ENCODE assay signal across 13 cellular contexts in genomic region chrX:135657946-135658641, GRCh38. TPM values are rescaled to one million over a fixed set of nuclear protein-coding genes. Genes with fewer than 3 reads are reported as not detected.
A peak's percentile ranks its signal among the peaks of the same experiment; 100 is the strongest.
DNase-seq lines count a peak whose midpoint lies in the region; ATAC-seq and TF ChIP-seq lines count a peak whose summit lies in the region.
"Not testable (repeated sequence)": the region's sequence is repeated elsewhere in the genome, so short reads cannot be mapped to it uniquely, and the experiment has no call there.
"Had no signal": no experiment of that assay in that cellular context is flagged by ENCODE, and none has a peak within 500 bp of the region (broad histone marks: within the 10 kb centered on the region; RNA-seq: fewer than 3 reads in every experiment).

No MANE protein-coding gene starts in this region.

- H3K9me3 ChIP-seq in OCI-LY3 (ENCODE audit: insufficient read depth, low read length): not testable (repeated sequence)

- H3K4me1 ChIP-seq in OCI-LY3 (ENCODE audit: low read length): peaks cover 14% of the 10 kb centered on the region

- in situ Hi-C loops in Caki2 (cut with HindIII; ENCODE audit: low pct_unique_long_range_greater_than_20kb, low sequenced_read_pairs): not testable (repeated sequence)

- H3K9ac ChIP-seq in OCI-LY3 (ENCODE audit: low read length): not testable (repeated sequence)

- not testable (repeated sequence) for H3K27ac ChIP-seq in OCI-LY3 (ENCODE audit: low read length)

- DNase-seq in Caki2 (ENCODE audit: low read depth): peak; percentile 51
- peak; percentile 3 for DNase-seq in kidney tubule cell (ENCODE audit: low spot score)

- TF ChIP-seq CTCF in OCI-LY3 (IDR thresholded peaks at IDR 0.05; ENCODE audit: low read depth, low read length): not testable (repeated sequence)

- not testable (repeated sequence) for H3K36me3 ChIP-seq in OCI-LY3 (replicated peaks; ENCODE audit: low read depth, low read length)

- not testable (repeated sequence) for H3K27me3 ChIP-seq in OCI-LY3 (ENCODE audit: low read depth, low read length)

- ATAC-seq in GM18511 (IDR thresholded peaks at IDR 0.05; ENCODE audit: unreplicated experiment): peak; percentile 62
- ATAC-seq in GM19025 (IDR thresholded peaks at IDR 0.05; ENCODE audit: low read depth, unreplicated experiment): peak; percentile 57
- ATAC-seq in GM21390 (IDR thresholded peaks at IDR 0.05; ENCODE audit: unreplicated experiment): peak; percentile 53
- ATAC-seq in HG02840 (IDR thresholded peaks at IDR 0.05; ENCODE audit: low FRiP score, unreplicated experiment): peak; percentile 56
- ATAC-seq in HG03097 (IDR thresholded peaks at IDR 0.05; ENCODE audit: low FRiP score, unreplicated experiment): peak; percentile 57

- H3K4me3 ChIP-seq in OCI-LY3 (ENCODE audit: low read length): not testable (repeated sequence)

- peak overlapping the region; percentile 28 for H3K4me2 ChIP-seq in OCI-LY3 (ENCODE audit: low read length)

- H3K79me2 ChIP-seq in OCI-LY3 (ENCODE audit: low read length): not testable (repeated sequence)

- not testable (repeated sequence) for H4K20me1 ChIP-seq in OCI-LY3 (ENCODE audit: insufficient read depth, low read length)

- H2AFZ ChIP-seq in OCI-LY3 (ENCODE audit: low read depth, low read length): not testable (repeated sequence)

RNA-seq across cellular contexts. Expression of gene CT45A1, which starts 55.3 kb away (rescaled TPM):
- total RNA-seq in Caki2 (2014; rRNA removed; shearing (Covaris generic); ENCODE audit: low replicate concordance): not detected in 2 replicates
- total RNA-seq: Calu3; CD8-positive, alpha-beta T cell; G401; IMR-90; PC-9 had no signal
